In the genomic region with DNA sequence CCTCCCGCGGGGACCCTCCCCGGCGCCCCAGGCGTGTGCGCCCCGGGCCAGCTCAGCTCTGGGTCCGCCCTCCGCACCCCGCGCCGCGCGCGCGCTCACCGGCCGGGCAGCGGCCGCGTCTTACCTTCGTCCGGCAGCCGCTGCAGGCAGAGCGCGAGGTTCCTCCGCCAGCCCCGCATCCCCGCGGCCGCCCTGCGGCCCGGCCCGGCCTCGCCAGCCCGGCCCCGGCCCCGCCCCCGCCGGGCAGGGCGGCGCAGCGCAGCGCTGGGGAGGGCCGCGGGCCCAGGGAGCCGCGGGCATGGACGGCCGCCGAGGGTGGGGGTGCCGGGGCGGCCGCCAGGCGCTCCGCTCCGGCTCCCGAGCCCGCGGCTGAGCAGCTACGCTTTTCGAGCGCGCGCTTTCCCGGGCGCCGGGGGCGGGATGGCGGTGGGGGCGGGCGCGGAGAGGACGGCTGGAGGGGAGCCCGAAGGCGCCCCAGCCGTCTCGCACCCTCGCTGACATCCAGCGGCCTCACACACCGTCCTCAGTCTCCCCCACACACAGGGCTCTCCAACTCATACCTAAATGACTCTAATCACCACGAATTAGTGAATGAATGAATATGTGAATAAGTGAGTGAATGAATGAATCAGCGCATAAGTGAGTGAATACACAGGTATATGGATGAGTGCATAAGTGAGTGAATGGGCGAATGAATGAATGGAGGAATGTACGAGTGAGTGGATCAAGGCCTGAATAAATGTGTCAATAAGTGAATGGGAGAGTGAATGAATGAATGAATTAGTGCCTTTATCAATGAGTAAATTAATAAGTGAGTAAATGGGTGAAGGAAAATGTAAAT, we compare ENCODE assay signal across 12 cellular contexts. TPM values are rescaled to one million over a fixed set of nuclear protein-coding genes. Genes with fewer than 3 reads are reported as not detected.
DNase-seq lines count a peak whose midpoint lies in the region; ATAC-seq and TF ChIP-seq lines count a peak whose summit lies in the region.
"Had no signal": no experiment of that assay in that cellular context is flagged by ENCODE, and none has a peak within 500 bp of the region (broad histone marks: within the 10 kb centered on the region; RNA-seq: fewer than 3 reads in every experiment).

No MANE protein-coding gene starts in this region.

- peak overlapping the region in 57 of 59 donors; percentile 12 to 68 (median 49) for H3K4me3 ChIP-seq in dorsolateral prefrontal cortex
- H3K4me3 ChIP-seq in right lobe of liver = peak overlapping the region in 2 of 3 donors; percentile 29 to 33
- H3K4me3 ChIP-seq in upper lobe of right lung = no peak overlapping the region

- H3K4me1 ChIP-seq in right lobe of liver = peaks cover 0 to 5% (median 0%) of the 10 kb centered on the region in 4 donors
- H3K4me1 ChIP-seq in upper lobe of right lung = peaks cover 5% of the 10 kb centered on the region

- ATAC-seq in right lobe of liver (peak; percentile 45 to 74 (median 60)), upper lobe of right lung (peak; percentile 64), HG03135 (IDR thresholded peaks at IDR 0.05; ENCODE audit: unreplicated experiment) (no peak)

- DNase-seq in activated gamma-delta T cell (lab: John Stamatoyannopoulos, UW) (peak; percentile 9), activated gamma-delta T cell treated with Interleukin-2 at 50 U/mL for 16 hours (no peak), dorsolateral prefrontal cortex (peak in 1 of 10 donors; percentile 22), right lobe of liver (no peak), upper lobe of right lung (no peak), NCI-H2029 (lab: John Stamatoyannopoulos, UW) (no peak), NCI-H2029 treated with DMSO at 0.1 percent for 48 hours (lab: John Stamatoyannopoulos, UW) (no peak)
- DNase-seq: activated T-cell treated with anti-CD3 and anti-CD28 coated beads, Interleukin-2, amount 50 U/mL, for 48 hours; CD4-positive, CD25-positive, alpha-beta regulatory T cell; naive B cell; T-helper 1 cell had no signal

- TF ChIP-seq POLR2A in right lobe of liver (IDR thresholded peaks at IDR 0.05) = no peak

- 46% methylated on average over 4 of the region's 85 CpGs for WGBS in right lobe of liver (ENCODE audit: insufficient coverage, low coverage, low lambda C conversion rate, missing lambda C conversion rate)

- H3K9me3 ChIP-seq in right lobe of liver (no peaks in the 10 kb centered on the region), upper lobe of right lung (no peaks in the 10 kb centered on the region)

- intact Hi-C loops in dorsolateral prefrontal cortex (cut with DNase I) = no loop called here
- intact Hi-C loops in right lobe of liver (cut with DNase I) = no loop called here
- intact Hi-C loops in upper lobe of right lung (cut with DNase I) = no loop called here

- H3K36me3 ChIP-seq in right lobe of liver (no peaks in the 10 kb centered on the region), upper lobe of right lung (no peaks in the 10 kb centered on the region)

- H3K27me3 ChIP-seq in dorsolateral prefrontal cortex (peaks cover 0 to 50% (median 17%) of the 10 kb centered on the region in 45 donors), right lobe of liver (no peaks in the 10 kb centered on the region), upper lobe of right lung (peaks cover 50% of the 10 kb centered on the region)

- H3K27ac ChIP-seq in dorsolateral prefrontal cortex (no peak overlapping the region), right lobe of liver (no peak overlapping the region), upper lobe of right lung (no peak overlapping the region)

- TF ChIP-seq CTCF in dorsolateral prefrontal cortex (IDR thresholded peaks at IDR 0.05 in 54 of 56, conservative IDR thresholded peaks at IDR 0.05 in 2 of 56; ENCODE audit: low read depth in 1 of 56, partially characterized antibody in 56 of 56) (no peak), right lobe of liver (IDR thresholded peaks at IDR 0.05) (no peak), upper lobe of right lung (IDR thresholded peaks at IDR 0.05) (no peak)

RNA-seq across cellular contexts. Expression of a gene that starts 48.5 kb away (rescaled TPM):
- total RNA-seq in dorsolateral prefrontal cortex (10 to 100 TPM; 15.8 to 38.0 (median 23.4) TPM), right lobe of liver (10 to 100 TPM in 3 of 6 experiments, 1 to 10 TPM in 3; 7.5 to 11.7 (median 10.6) TPM), upper lobe of right lung (22.1 TPM)
